Comparison of ENCODE assay signal across 8 cellular contexts in genomic region chr3:50192689-50193141, GRCh38. TPM values are rescaled to one million over a fixed set of nuclear protein-coding genes. Genes with fewer than 3 reads are reported as not detected.
DNase-seq lines count a peak whose midpoint lies in the region; ATAC-seq and TF ChIP-seq lines count a peak whose summit lies in the region.

No MANE protein-coding gene starts in this region.

- no peaks in the 10 kb centered on the region for H3K36me3 Mint-ChIP-seq in brain

- peak overlapping the region in 3 of 5 experiments; percentile 18 to 50 (median 48) for H3K27ac Mint-ChIP-seq in brain

- TF ChIP-seq CTCF in GM12865 (IDR thresholded peaks at IDR 0.05; ENCODE audit: insufficient read depth, low read depth, low read length, missing control alignments): peak; percentile 92
- TF ChIP-seq CTCF in WI38 (IDR thresholded peaks at IDR 0.05; ENCODE audit: low read depth, low read length): peak; percentile 93
- peak; percentile 95 to 97 for TF ChIP-seq CTCF in brain (conservative IDR thresholded peaks at IDR 0.05)

- DNase-seq in GM12865 (ENCODE audit: low read depth) (peak; percentile 78), NCI-H1092 treated with DMSO at 0.1 percent for 48 hours (lab: John Stamatoyannopoulos, UW) (peak; percentile 35), iris pigment epithelial cell (ENCODE audit: low read depth) (peak; percentile 31)
- DNase-seq in stimulated activated CD4-positive, alpha-beta T cell treated with anti-CD3 and anti-CD28 coated beads, Interleukin-1b, Interleukin-23, amount 100 ng/mL, for 24 hours (ENCODE audit: low read depth in 4 of 4, low spot score in 1 of 4): peak; percentile 56 to 82 (median 72)

- H3K4me3 Mint-ChIP-seq in brain: no peak overlapping the region

- ATAC-seq in HG02763 (IDR thresholded peaks at IDR 0.05; ENCODE audit: unreplicated experiment): no peak
- ATAC-seq in GM19452 (IDR thresholded peaks at IDR 0.05; ENCODE audit: unreplicated experiment): no peak

- H3K9me3 Mint-ChIP-seq in brain: no peaks in the 10 kb centered on the region

- H3K27me3 Mint-ChIP-seq in brain: peaks cover 6% of the 10 kb centered on the region

- H3K4me1 Mint-ChIP-seq in brain: peaks cover 14% of the 10 kb centered on the region

- no peak overlapping the region for H3K4me3 ChIP-seq in GM12865 (ENCODE audit: low read depth, low read length)
- no peak overlapping the region for H3K4me3 ChIP-seq in WI38 (ENCODE audit: low read depth, low read length)

RNA-seq across cellular contexts. Expression of gene GNAT1, which starts 1.3 kb away (rescaled TPM):
- polyA plus RNA-seq in brain (ENCODE audit: insufficient read depth, low read depth, low replicate concordance): 0.59 TPM

RNA-seq across cellular contexts. Expression of gene SLC38A3, which starts 12.4 kb away (rescaled TPM):
- 18.3 TPM for polyA plus RNA-seq in brain (ENCODE audit: insufficient read depth, low read depth, low replicate concordance)

RNA-seq across cellular contexts. Expression of gene SEMA3F, which starts 37.6 kb away (rescaled TPM):
- polyA plus RNA-seq in brain (ENCODE audit: insufficient read depth, low read depth, low replicate concordance): 15.3 TPM

RNA-seq across cellular contexts. Expression of gene GNAI2, which starts 43.3 kb away (rescaled TPM):
- 348 TPM for polyA plus RNA-seq in brain (ENCODE audit: insufficient read depth, low read depth, low replicate concordance)
